ENCODE assay signal across 17 cellular contexts in genomic region chr3:127929818-127930217, GRCh38. TPM values are rescaled to one million over a fixed set of nuclear protein-coding genes. Genes with fewer than 3 reads are reported as not detected.
DNase-seq lines count a peak whose midpoint lies in the region; ATAC-seq, FAIRE-seq and TF ChIP-seq lines count a peak whose summit lies in the region.
"Had no signal": no experiment of that assay in that cellular context is flagged by ENCODE, and none has a peak within 500 bp of the region (broad histone marks: within the 10 kb centered on the region; RNA-seq: fewer than 3 reads in every experiment).

No MANE protein-coding gene starts in this region.

- intact Hi-C loops in PC-3 (cut with micrococcal nuclease): no loop called here

- no peak overlapping the region for H2AFZ ChIP-seq in PC-3 (ENCODE audit: low read length)

- BruUV-seq in PC-3 (replicated peaks; lab: Mats Ljungman, UMichigan): no TSS peak

- POLR2A ChIA-PET in A549 (lab: Yijun Ruan, JAX) (interaction anchor here (0.6 kb wide), 1 partner anchor 101 kb away, joined by 4 read pairs; no protein-coding TSS in a partner anchor), HEK293 (lab: Yijun Ruan, JAX) (no interaction called here), PC-3 (lab: Charles Lee; ENCODE audit: unreplicated experiment) (no interaction called here)

- ATAC-seq in A549: no peak; a peak in 1 of 6 replicates
- peak; percentile 98 for ATAC-seq in PC-3
- no peak for ATAC-seq in HG02610 (IDR thresholded peaks at IDR 0.05; ENCODE audit: unreplicated experiment)
- ATAC-seq in GM21529 (IDR thresholded peaks at IDR 0.05; ENCODE audit: unreplicated experiment): no peak

- CTCF ChIA-PET in A549 (lab: Yijun Ruan, JAX): no interaction called here
- CTCF ChIA-PET in HEK293 (lab: Yijun Ruan, JAX): no interaction called here
- CTCF ChIA-PET in PC-3 (lab: Charles Lee): interaction anchor here (0.5 kb wide), 1 partner anchor 237 kb away, joined by 6 read pairs; no protein-coding TSS in a partner anchor

- H3K4me3 ChIP-seq in A549 (no peak overlapping the region), HEK293 (ENCODE audit: low read depth, low read length) (no peak overlapping the region), PC-3 (ENCODE audit: low read length) (no peak overlapping the region), fibroblast of villous mesenchyme (ENCODE audit: low read depth, low read length) (no peak overlapping the region)
- H3K4me3 ChIP-seq: HAP-1 had no signal

- no peaks in the 10 kb centered on the region for H4K20me1 ChIP-seq in PC-3 (ENCODE audit: low read length)

- H3K9me2 ChIP-seq in PC-3 (replicated peaks; ENCODE audit: low read length): no peaks in the 10 kb centered on the region

- no peak overlapping the region for H3K9ac ChIP-seq in PC-3 (ENCODE audit: low read length)

- TF ChIP-seq CTCF in A549 (IDR thresholded peaks at IDR 0.05) (no peak), HEK293 (tag by site-specific recombination; IDR thresholded peaks at IDR 0.05) (no peak), PC-3 (conservative IDR thresholded peaks at IDR 0.05; ENCODE audit: low read depth, low read length) (no peak), fibroblast of villous mesenchyme (IDR thresholded peaks at IDR 0.05; ENCODE audit: insufficient read depth, low read depth, low read length) (no peak)

- H3K9me3 ChIP-seq in A549: no peaks in the 10 kb centered on the region
- H3K9me3 ChIP-seq in HEK293 (ENCODE audit: control insufficient read depth, insufficient read depth, low read depth, low read length): no peaks in the 10 kb centered on the region
- H3K9me3 ChIP-seq in PC-3 (ENCODE audit: low read length): no peaks in the 10 kb centered on the region
- H3K9me3 ChIP-seq: HAP-1 had no signal

- FAIRE-seq in A549 (lab: Jason Lieb, UNC): no peak
- FAIRE-seq: HTR-8/SVneo had no signal

- H3K27ac ChIP-seq in A549 (no peak overlapping the region), HEK293 (ENCODE audit: extremely low read depth, low read depth, low read length) (no peak overlapping the region), PC-3 (ENCODE audit: low read length) (peak overlapping the region; percentile 40)

- 48% methylated on average over 3 of the region's 3 CpGs for WGBS in A549 (ENCODE audit: missing lambda C conversion rate)

- H3K27me3 ChIP-seq in PC-3 (ENCODE audit: low read length): no peaks in the 10 kb centered on the region

- no peak for TF ChIP-seq POLR2A in A549 (IDR thresholded peaks at IDR 0.05; ENCODE audit: low read length)

- TF ChIP-seq EP300 in A549 (IDR thresholded peaks at IDR 0.05): no peak

- DNase-seq in A549 (ENCODE audit: low read depth in 1 of 2, low spot score in 1 of 2) (peak in 1 of 2 experiments; percentile 4), PC-3 (peak; percentile 87), fibroblast of villous mesenchyme (ENCODE audit: low read depth) (peak; percentile 14), DMS 273 (lab: John Stamatoyannopoulos, UW; ENCODE audit: unreplicated experiment) (no peak), kidney glomerular epithelial cell (lab: John Stamatoyannopoulos, UW) (no peak)
- DNase-seq: AML-193, NCI-H1092, NCI-H1930, NCI-H2171 treated with DMSO at 0.1 percent for 48 hours, NCI-H510A, T-helper 1 cell had no signal

- H3K4me1 ChIP-seq in A549 (peaks cover 10% of the 10 kb centered on the region), HEK293 (ENCODE audit: control insufficient read depth, insufficient read depth, low read length) (no peaks in the 10 kb centered on the region), PC-3 (ENCODE audit: insufficient read depth, low read length) (peaks cover 27% of the 10 kb centered on the region)
- H3K4me1 ChIP-seq: HAP-1 had no signal

- no peaks in the 10 kb centered on the region for H3F3A ChIP-seq in PC-3 (ENCODE audit: low read length, unreplicated experiment)

- no peaks in the 10 kb centered on the region for H3K79me2 ChIP-seq in PC-3 (ENCODE audit: low read length)

- TF ChIP-seq RAD21 in A549 (conservative IDR thresholded peaks at IDR 0.05 in 1 of 2, IDR thresholded peaks at IDR 0.05 in 1 of 2): no peak

- H3K4me2 ChIP-seq in A549 (peak overlapping the region; percentile 57), PC-3 (ENCODE audit: low read length) (peak overlapping the region; percentile 67)

- no peaks in the 10 kb centered on the region for H3K36me3 ChIP-seq in HEK293 (ENCODE audit: control insufficient read depth in 2 of 2, insufficient read depth in 1 of 2, low read length in 2 of 2)
- H3K36me3 ChIP-seq in PC-3 (ENCODE audit: low read depth, low read length): no peaks in the 10 kb centered on the region
- H3K36me3 ChIP-seq: HAP-1 had no signal

TF ChIP-seq in A549, 52 proteins besides CTCF, POLR2A, EP300 and RAD21:
- TF ChIP-seq HOXB5 (CRISPR knock-in tag; IDR thresholded peaks at IDR 0.05) (0 out of 2 replicates have a peak, but pooled peaks have one; percentile 53), RARB (CRISPR knock-in tag; IDR thresholded peaks at IDR 0.05) (no peak), FOSL2 (IDR thresholded peaks at IDR 0.05) (no peak), FOSL2 (CRISPR knock-in tag; IDR thresholded peaks at IDR 0.05) (peak; percentile 40; the same call in 1 of the 2 replicates)

TF ChIP-seq in HEK293, 187 proteins besides CTCF, POLR2A, EP300 and RAD21:
- TF ChIP-seq ZNF112 (tag by site-specific recombination; IDR thresholded peaks at IDR 0.05): no peak
- no peak for TF ChIP-seq ZNF26 (tag by site-specific recombination; IDR thresholded peaks at IDR 0.05)
- TF ChIP-seq REST (tag by site-specific recombination; IDR thresholded peaks at IDR 0.05): no peak
- no peak for TF ChIP-seq ZNF248 (tag by site-specific recombination; IDR thresholded peaks at IDR 0.05)
- TF ChIP-seq ZNF214 (tag by site-specific recombination; IDR thresholded peaks at IDR 0.05; ENCODE audit: borderline replicate concordance): no peak
- TF ChIP-seq SP7 (tag by site-specific recombination; IDR thresholded peaks at IDR 0.05): peak; percentile 62

RNA-seq across cellular contexts. Expression of gene KBTBD12, which starts 14.8 kb away (rescaled TPM):
- polyA plus RNA-seq in A549 (2011; rRNA removed) (not detected in 2 replicates), A549 (2017; fragmentation: RNase III; extraction: RNeasy Plus Mini Kit Qiagen cat#74134 plus additional on column Dnase treatment) (not detected in 3 replicates)
- polyA plus RNA-seq in A549 (2012; cell fraction: cytosol; rRNA removed): not detected in 2 replicates
- polyA plus RNA-seq in A549 (2012; cell fraction: nucleus; rRNA removed): not detected in 2 replicates
- polyA minus RNA-seq in A549 (2011; rRNA and poly(A)+ RNA removed): not detected in 2 replicates
- total RNA-seq in PC-3 (2014; rRNA removed) (not detected in 2 replicates), fibroblast of villous mesenchyme (not detected in 2 replicates)
- total RNA-seq: OCI-LY7 had no signal

Comparison
In these comparisons a context has a peak if more than half of its experiments do, and no peak if none do; other contexts are left out.
1. DNase-seq: peak in PC-3 (single experiment) and fibroblast of villous mesenchyme (single experiment); none in DMS 273 (single experiment) and kidney glomerular epithelial cell (single experiment).